In the genomic region with DNA sequence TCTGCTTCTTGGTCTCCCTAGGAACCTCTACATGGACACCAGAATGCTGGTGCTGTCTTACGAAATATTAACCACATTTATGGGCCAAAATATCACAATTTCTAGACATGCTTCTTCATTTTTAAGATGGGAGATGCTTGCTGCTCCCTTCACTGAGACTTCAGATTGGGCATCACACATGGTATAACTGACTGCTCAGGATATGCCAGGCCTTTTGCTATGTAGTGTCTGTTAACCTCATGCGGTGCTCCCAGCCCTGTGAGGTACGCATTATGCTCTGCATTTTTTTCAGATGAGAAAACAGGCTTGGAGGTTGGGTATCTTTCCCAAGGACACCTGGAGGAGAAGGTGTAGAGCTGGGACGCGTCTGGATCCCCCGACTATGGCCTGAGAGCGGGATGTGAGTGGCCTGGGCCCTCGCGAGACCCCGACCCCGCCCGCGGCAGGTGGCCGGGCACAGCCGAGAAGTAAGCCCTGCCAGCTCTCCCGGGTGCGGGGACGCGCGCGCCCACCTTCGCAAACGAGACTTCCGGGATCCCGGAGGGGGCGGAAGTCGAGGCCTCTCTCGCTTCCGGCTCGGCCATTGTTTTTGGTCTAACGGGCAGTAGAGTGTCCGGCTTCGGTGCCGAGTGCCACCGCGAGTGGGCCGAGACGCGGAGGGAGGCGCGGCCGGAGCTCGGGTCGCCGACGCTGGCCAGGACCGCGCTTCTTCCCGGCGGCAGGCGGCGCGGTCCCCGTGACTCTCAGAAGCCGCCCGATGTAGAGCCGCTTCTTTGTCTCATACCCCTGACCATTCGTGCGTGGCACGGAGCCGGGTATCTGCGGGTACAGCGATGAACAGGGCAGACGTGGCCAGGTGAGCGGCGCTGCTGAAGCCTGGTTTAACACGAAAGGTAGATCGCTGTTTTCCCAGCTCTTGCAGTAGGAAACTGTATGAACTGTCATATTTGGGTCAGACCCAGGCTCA, we compare ENCODE assay signal across 1 cellular context.
TF ChIP-seq lines count a peak whose summit lies in the region.

Gene ZKSCAN7, plus strand, starts transcription at position 568 of the 967 bp plus-strand sequence. CDS start 1,855 bp downstream, outside the sequence.

TF ChIP-seq in HepG2, 621 proteins besides CTCF, POLR2A, EP300 and RAD21 (continued from another document and continues in another):
- TF ChIP-seq, protein P1, sequence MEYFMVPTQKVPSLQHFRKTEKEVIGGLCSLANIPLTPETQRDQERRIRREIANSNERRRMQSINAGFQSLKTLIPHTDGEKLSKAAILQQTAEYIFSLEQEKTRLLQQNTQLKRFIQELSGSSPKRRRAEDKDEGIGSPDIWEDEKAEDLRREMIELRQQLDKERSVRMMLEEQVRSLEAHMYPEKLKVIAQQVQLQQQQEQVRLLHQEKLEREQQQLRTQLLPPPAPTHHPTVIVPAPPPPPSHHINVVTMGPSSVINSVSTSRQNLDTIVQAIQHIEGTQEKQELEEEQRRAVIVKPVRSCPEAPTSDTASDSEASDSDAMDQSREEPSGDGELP (IDR thresholded peaks at IDR 0.05; ENCODE audit: borderline replicate concordance, low read depth): no peak
- no peak for TF ChIP-seq CAMTA2 (CRISPR knock-in tag; IDR thresholded peaks at IDR 0.05; ENCODE audit: borderline replicate concordance)
- no peak for TF ChIP-seq HOXA9 (CRISPR knock-in tag; IDR thresholded peaks at IDR 0.05; ENCODE audit: borderline replicate concordance)
- no peak for TF ChIP-seq ZNF674 (CRISPR knock-in tag; IDR thresholded peaks at IDR 0.05; ENCODE audit: low read depth)
- TF ChIP-seq ZBTB38 (CRISPR knock-in tag; IDR thresholded peaks at IDR 0.05): peak; percentile 76
- no peak for TF ChIP-seq KDM4B (CRISPR knock-in tag; IDR thresholded peaks at IDR 0.05)
- TF ChIP-seq, protein P2, sequence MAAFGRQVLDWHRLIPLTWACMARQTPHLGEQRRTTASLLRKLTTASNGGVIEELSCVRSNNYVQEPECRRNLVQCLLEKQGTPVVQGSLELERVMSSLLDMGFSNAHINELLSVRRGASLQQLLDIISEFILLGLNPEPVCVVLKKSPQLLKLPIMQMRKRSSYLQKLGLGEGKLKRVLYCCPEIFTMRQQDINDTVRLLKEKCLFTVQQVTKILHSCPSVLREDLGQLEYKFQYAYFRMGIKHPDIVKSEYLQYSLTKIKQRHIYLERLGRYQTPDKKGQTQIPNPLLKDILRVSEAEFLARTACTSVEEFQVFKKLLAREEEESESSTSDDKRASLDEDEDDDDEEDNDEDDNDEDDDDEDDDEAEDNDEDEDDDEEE (CRISPR knock-in tag; IDR thresholded peaks at IDR 0.05): peak; percentile 87
- no peak for TF ChIP-seq CEBPB (IDR thresholded peaks at IDR 0.05; ENCODE audit: borderline replicate concordance, low read depth, low read length)
- TF ChIP-seq ZNF773 (CRISPR knock-in tag; IDR thresholded peaks at IDR 0.05; ENCODE audit: borderline replicate concordance): no peak
- peak; percentile 54; the same call in 1 of the 2 replicates for TF ChIP-seq UBTF (CRISPR knock-in tag; IDR thresholded peaks at IDR 0.05)
- TF ChIP-seq, protein P3, sequence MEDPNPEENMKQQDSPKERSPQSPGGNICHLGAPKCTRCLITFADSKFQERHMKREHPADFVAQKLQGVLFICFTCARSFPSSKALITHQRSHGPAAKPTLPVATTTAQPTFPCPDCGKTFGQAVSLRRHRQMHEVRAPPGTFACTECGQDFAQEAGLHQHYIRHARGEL (CRISPR knock-in tag; IDR thresholded peaks at IDR 0.05): no peak
- TF ChIP-seq PHF20 (CRISPR knock-in tag; IDR thresholded peaks at IDR 0.05): peak; percentile 88
- 0 out of 2 replicates have a peak, but pooled peaks have one; percentile 28 for TF ChIP-seq FOXC1 (CRISPR knock-in tag; IDR thresholded peaks at IDR 0.05; ENCODE audit: borderline replicate concordance)
- TF ChIP-seq, protein P4, sequence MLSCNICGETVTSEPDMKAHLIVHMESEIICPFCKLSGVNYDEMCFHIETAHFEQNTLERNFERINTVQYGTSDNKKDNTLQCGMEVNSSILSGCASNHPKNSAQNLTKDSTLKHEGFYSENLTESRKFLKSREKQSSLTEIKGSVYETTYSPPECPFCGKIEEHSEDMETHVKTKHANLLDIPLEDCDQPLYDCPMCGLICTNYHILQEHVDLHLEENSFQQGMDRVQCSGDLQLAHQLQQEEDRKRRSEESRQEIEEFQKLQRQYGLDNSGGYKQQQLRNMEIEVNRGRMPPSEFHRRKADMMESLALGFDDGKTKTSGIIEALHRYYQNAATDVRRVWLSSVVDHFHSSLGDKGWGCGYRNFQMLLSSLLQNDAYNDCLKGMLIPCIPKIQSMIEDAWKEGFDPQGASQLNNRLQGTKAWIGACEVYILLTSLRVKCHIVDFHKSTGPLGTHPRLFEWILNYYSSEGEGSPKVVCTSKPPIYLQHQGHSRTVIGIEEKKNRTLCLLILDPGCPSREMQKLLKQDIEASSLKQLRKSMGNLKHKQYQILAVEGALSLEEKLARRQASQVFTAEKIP (CRISPR knock-in tag; IDR thresholded peaks at IDR 0.05; ENCODE audit: borderline replicate concordance): no peak
- TF ChIP-seq ZNF7 (CRISPR knock-in tag; IDR thresholded peaks at IDR 0.05): no peak
- TF ChIP-seq, protein P5, sequence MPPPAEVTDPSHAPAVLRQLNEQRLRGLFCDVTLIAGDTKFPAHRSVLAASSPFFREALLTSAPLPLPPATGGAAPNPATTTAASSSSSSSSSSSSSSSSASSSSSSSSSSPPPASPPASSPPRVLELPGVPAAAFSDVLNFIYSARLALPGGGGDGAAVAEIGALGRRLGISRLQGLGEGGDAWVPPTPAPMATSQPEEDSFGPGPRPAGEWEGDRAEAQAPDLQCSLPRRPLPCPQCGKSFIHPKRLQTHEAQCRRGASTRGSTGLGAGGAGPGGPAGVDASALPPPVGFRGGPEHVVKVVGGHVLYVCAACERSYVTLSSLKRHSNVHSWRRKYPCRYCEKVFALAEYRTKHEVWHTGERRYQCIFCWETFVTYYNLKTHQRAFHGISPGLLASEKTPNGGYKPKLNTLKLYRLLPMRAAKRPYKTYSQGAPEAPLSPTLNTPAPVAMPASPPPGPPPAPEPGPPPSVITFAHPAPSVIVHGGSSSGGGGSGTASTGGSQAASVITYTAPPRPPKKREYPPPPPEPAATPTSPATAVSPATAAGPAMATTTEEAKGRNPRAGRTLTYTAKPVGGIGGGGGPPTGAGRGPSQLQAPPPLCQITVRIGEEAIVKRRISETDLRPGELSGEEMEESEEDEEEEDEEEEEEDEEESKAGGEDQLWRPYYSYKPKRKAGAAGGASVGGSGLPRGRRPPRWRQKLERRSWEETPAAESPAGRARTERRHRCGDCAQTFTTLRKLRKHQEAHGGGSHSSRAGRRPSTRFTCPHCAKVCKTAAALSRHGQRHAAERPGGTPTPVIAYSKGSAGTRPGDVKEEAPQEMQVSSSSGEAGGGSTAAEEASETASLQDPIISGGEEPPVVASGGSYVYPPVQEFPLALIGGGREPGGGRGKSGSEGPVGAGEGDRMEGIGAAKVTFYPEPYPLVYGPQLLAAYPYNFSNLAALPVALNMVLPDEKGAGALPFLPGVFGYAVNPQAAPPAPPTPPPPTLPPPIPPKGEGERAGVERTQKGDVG (CRISPR knock-in tag; IDR thresholded peaks at IDR 0.05; ENCODE audit: borderline replicate concordance): no peak
- TF ChIP-seq ZNF841 (CRISPR knock-in tag; IDR thresholded peaks at IDR 0.05; ENCODE audit: borderline replicate concordance): 0 out of 2 replicates have a peak, but pooled peaks have one; percentile 36
- TF ChIP-seq STAT5B (CRISPR knock-in tag; IDR thresholded peaks at IDR 0.05): no peak
- no peak for TF ChIP-seq SSRP1 (CRISPR knock-in tag; IDR thresholded peaks at IDR 0.05)
- TF ChIP-seq ZNF30 (CRISPR knock-in tag; IDR thresholded peaks at IDR 0.05): 0 out of 2 replicates have a peak, but pooled peaks have one; percentile 23
- peak; percentile 78 for TF ChIP-seq POLR2G (IDR thresholded peaks at IDR 0.05; ENCODE audit: low read depth, low read length)
- no peak for TF ChIP-seq MAFF (IDR thresholded peaks at IDR 0.05; ENCODE audit: low read depth, low read length)
- TF ChIP-seq ZNF235 (CRISPR knock-in tag; IDR thresholded peaks at IDR 0.05; ENCODE audit: borderline replicate concordance): no peak
- no peak for TF ChIP-seq TOE1 (CRISPR knock-in tag; IDR thresholded peaks at IDR 0.05)
- TF ChIP-seq ELF1 (CRISPR knock-in tag; IDR thresholded peaks at IDR 0.05): peak; percentile 92
- no peak for TF ChIP-seq ZNF251 (CRISPR knock-in tag; IDR thresholded peaks at IDR 0.05)
- peak; percentile 81 for TF ChIP-seq ZNF563 (CRISPR knock-in tag; IDR thresholded peaks at IDR 0.05)
- no peak for TF ChIP-seq ONECUT2 (CRISPR knock-in tag; IDR thresholded peaks at IDR 0.05)
- TF ChIP-seq, protein P6, sequence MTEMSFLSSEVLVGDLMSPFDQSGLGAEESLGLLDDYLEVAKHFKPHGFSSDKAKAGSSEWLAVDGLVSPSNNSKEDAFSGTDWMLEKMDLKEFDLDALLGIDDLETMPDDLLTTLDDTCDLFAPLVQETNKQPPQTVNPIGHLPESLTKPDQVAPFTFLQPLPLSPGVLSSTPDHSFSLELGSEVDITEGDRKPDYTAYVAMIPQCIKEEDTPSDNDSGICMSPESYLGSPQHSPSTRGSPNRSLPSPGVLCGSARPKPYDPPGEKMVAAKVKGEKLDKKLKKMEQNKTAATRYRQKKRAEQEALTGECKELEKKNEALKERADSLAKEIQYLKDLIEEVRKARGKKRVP (CRISPR knock-in tag; IDR thresholded peaks at IDR 0.05): 0 out of 4 replicates have a peak, but pooled peaks of 1 of the 2 experiments have one; percentile 28
- TF ChIP-seq TCF7 (IDR thresholded peaks at IDR 0.05; ENCODE audit: low read depth): no peak
- TF ChIP-seq AHR (CRISPR knock-in tag; IDR thresholded peaks at IDR 0.05): 0 out of 2 replicates have a peak, but pooled peaks have one; percentile 63
- TF ChIP-seq ZNF317 (CRISPR knock-in tag; IDR thresholded peaks at IDR 0.05): no peak
- TF ChIP-seq ZSCAN12 (CRISPR knock-in tag; IDR thresholded peaks at IDR 0.05): no peak
- TF ChIP-seq ZNF784 (CRISPR knock-in tag; IDR thresholded peaks at IDR 0.05; ENCODE audit: borderline replicate concordance): 0 out of 2 replicates have a peak, but pooled peaks have one; percentile 36
- no peak for TF ChIP-seq ZNF660 (CRISPR knock-in tag; IDR thresholded peaks at IDR 0.05; ENCODE audit: borderline replicate concordance, low read depth)
- TF ChIP-seq YEATS2 (CRISPR knock-in tag; IDR thresholded peaks at IDR 0.05; ENCODE audit: borderline replicate concordance): peak; percentile 52; the same call in 1 of the 2 replicates
- TF ChIP-seq MIXL1 (CRISPR knock-in tag; IDR thresholded peaks at IDR 0.05): no peak
- TF ChIP-seq RCOR2 (CRISPR knock-in tag; IDR thresholded peaks at IDR 0.05): no peak
- TF ChIP-seq ZNF703 (CRISPR knock-in tag; IDR thresholded peaks at IDR 0.05; ENCODE audit: borderline replicate concordance): no peak
- no peak for TF ChIP-seq ZNF451 (CRISPR knock-in tag; IDR thresholded peaks at IDR 0.05)
- no peak for TF ChIP-seq ZNF615 (CRISPR knock-in tag; IDR thresholded peaks at IDR 0.05; ENCODE audit: borderline replicate concordance)
- TF ChIP-seq, protein P7, sequence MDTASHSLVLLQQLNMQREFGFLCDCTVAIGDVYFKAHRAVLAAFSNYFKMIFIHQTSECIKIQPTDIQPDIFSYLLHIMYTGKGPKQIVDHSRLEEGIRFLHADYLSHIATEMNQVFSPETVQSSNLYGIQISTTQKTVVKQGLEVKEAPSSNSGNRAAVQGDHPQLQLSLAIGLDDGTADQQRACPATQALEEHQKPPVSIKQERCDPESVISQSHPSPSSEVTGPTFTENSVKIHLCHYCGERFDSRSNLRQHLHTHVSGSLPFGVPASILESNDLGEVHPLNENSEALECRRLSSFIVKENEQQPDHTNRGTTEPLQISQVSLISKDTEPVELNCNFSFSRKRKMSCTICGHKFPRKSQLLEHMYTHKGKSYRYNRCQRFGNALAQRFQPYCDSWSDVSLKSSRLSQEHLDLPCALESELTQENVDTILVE (CRISPR knock-in tag; IDR thresholded peaks at IDR 0.05): no peak
- no peak for TF ChIP-seq ZNF224 (CRISPR knock-in tag; IDR thresholded peaks at IDR 0.05)
- no peak for TF ChIP-seq ZNF720 (CRISPR knock-in tag; IDR thresholded peaks at IDR 0.05)
- TF ChIP-seq SMARCC2 (IDR thresholded peaks at IDR 0.05): no peak
- no peak for TF ChIP-seq TRIM24 (CRISPR knock-in tag; IDR thresholded peaks at IDR 0.05)
- no peak for TF ChIP-seq RFXANK (CRISPR knock-in tag; IDR thresholded peaks at IDR 0.05)
- peak; percentile 71 for TF ChIP-seq LCORL (IDR thresholded peaks at IDR 0.05)
- no peak for TF ChIP-seq LCORL (CRISPR knock-in tag; IDR thresholded peaks at IDR 0.05)
- TF ChIP-seq SNAI1 (CRISPR knock-in tag; IDR thresholded peaks at IDR 0.05; ENCODE audit: borderline replicate concordance): no peak
- TF ChIP-seq ZNF234 (CRISPR knock-in tag; conservative IDR thresholded peaks at IDR 0.05): no peak
- no peak for TF ChIP-seq RBAK (CRISPR knock-in tag; IDR thresholded peaks at IDR 0.05)
- no peak for TF ChIP-seq TEAD3 (CRISPR knock-in tag; optimal IDR thresholded peaks at IDR 0.05; ENCODE audit: borderline replicate concordance)
- TF ChIP-seq HNF4G (IDR thresholded peaks at IDR 0.05; ENCODE audit: borderline replicate concordance, low read depth, low read length): no peak
- no peak for TF ChIP-seq HNF4G (CRISPR knock-in tag; IDR thresholded peaks at IDR 0.05; ENCODE audit: borderline replicate concordance, low read depth)
- TF ChIP-seq, protein P8, sequence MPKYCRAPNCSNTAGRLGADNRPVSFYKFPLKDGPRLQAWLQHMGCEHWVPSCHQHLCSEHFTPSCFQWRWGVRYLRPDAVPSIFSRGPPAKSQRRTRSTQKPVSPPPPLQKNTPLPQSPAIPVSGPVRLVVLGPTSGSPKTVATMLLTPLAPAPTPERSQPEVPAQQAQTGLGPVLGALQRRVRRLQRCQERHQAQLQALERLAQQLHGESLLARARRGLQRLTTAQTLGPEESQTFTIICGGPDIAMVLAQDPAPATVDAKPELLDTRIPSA (CRISPR knock-in tag; IDR thresholded peaks at IDR 0.05; ENCODE audit: borderline replicate concordance): no peak; the same call in 1 of the 2 replicates
